8 cellular contexts compared by ENCODE assay signal in the genomic region with DNA sequence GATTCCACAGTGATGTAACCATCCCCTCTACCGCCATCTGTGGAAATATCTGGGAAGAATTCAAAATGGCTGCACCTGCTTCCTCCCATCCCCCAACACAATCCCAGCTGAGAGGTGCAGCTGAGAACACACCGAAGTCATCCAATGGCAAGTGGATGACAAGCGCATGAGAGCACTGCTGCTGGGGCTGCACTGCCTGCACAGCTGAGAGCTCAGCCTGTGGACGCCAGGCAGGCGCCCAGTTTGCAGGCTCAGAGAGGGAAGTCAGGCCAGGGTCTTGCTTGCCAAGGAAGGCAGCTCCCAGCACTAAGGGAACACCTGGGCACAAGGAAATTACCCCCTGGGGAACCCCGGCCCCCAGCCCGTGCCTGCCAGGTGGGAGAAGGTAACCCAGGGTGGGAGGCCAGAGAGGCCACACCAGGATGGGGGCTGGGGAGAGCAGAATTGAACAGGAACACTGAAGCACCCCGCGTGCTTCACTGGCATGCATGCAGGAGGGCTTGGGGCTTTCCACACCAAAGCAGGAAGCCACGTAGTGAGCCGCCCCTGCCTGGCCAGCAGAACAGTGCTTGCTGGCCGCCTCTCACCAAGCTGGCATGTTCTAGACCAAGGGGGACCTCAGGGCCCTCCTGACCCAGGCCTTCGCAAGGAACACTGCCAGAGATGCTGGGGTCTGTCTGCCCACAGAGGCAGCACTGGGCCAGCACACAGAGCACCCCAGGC. TPM values are rescaled to one million over a fixed set of nuclear protein-coding genes. Genes with fewer than 3 reads are reported as not detected.
DNase-seq lines count a peak whose midpoint lies in the region; ATAC-seq lines count a peak whose summit lies in the region.

No MANE protein-coding gene starts in this region.

- ATAC-seq in GM18502 (IDR thresholded peaks at IDR 0.05; ENCODE audit: poor library complexity, unreplicated experiment) (peak; percentile 34), HG02885 (IDR thresholded peaks at IDR 0.05; ENCODE audit: poor library complexity, unreplicated experiment) (no peak), GM19455 (IDR thresholded peaks at IDR 0.05; ENCODE audit: unreplicated experiment) (no peak)

- DNase-seq in LHCN-M2 (ENCODE audit: low read depth) (peak; percentile 56), amniotic epithelial cell (ENCODE audit: low read depth) (peak; percentile 54), foreskin melanocyte (no peak), NCI-H1048 (lab: John Stamatoyannopoulos, UW) (no peak)

- H3K27ac ChIP-seq in skin epidermis = peak overlapping the region in 18 of 21 experiments; percentile 18 to 93 (median 71)

- no peak overlapping the region for H3K4me3 ChIP-seq in skin epidermis

RNA-seq across cellular contexts. Expression of a gene that starts 46.2 kb away (rescaled TPM):
- 22.3 and 31.5 TPM in 2 replicates for total RNA-seq in LHCN-M2 (2014; rRNA removed)
- 9.2 TPM for polyA plus RNA-seq in LHCN-M2 (2012)

Comparison
In these comparisons a context has a peak if more than half of its experiments do, and no peak if none do; other contexts are left out.
1. DNase-seq: peak in LHCN-M2 (single experiment) and amniotic epithelial cell (single experiment); none in foreskin melanocyte (single experiment) and NCI-H1048 (single experiment).